In the genomic region with DNA sequence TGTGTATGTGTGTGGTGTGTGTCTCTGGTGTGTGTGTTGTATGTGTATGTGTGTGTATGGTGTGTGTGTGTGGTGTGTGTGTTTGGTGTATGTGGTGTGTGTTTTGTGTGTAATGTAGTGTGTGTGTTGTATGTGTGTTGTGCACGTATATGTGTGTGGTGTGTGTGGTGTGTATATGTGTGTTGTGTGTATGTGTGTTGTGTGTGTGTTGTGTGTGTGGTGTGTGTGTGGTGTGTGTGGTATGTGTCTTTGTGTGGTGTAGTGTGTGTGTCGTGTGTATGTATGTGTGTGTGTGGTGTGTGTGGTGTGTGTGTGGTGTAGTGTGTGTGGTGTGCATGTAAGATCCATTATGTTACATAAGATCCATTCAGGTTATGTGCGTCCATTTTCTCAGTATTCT, we compare ENCODE assay signal across 2 cellular contexts.
A peak's percentile ranks its signal among the peaks of the same experiment; 100 is the strongest.
TF ChIP-seq lines count a peak whose summit lies in the region.

No MANE protein-coding gene starts in this region.

TF ChIP-seq in HepG2, 621 proteins besides CTCF, POLR2A, EP300 and RAD21:
- no peak for TF ChIP-seq ZBTB21 (CRISPR knock-in tag; IDR thresholded peaks at IDR 0.05)
- TF ChIP-seq, protein P1, sequence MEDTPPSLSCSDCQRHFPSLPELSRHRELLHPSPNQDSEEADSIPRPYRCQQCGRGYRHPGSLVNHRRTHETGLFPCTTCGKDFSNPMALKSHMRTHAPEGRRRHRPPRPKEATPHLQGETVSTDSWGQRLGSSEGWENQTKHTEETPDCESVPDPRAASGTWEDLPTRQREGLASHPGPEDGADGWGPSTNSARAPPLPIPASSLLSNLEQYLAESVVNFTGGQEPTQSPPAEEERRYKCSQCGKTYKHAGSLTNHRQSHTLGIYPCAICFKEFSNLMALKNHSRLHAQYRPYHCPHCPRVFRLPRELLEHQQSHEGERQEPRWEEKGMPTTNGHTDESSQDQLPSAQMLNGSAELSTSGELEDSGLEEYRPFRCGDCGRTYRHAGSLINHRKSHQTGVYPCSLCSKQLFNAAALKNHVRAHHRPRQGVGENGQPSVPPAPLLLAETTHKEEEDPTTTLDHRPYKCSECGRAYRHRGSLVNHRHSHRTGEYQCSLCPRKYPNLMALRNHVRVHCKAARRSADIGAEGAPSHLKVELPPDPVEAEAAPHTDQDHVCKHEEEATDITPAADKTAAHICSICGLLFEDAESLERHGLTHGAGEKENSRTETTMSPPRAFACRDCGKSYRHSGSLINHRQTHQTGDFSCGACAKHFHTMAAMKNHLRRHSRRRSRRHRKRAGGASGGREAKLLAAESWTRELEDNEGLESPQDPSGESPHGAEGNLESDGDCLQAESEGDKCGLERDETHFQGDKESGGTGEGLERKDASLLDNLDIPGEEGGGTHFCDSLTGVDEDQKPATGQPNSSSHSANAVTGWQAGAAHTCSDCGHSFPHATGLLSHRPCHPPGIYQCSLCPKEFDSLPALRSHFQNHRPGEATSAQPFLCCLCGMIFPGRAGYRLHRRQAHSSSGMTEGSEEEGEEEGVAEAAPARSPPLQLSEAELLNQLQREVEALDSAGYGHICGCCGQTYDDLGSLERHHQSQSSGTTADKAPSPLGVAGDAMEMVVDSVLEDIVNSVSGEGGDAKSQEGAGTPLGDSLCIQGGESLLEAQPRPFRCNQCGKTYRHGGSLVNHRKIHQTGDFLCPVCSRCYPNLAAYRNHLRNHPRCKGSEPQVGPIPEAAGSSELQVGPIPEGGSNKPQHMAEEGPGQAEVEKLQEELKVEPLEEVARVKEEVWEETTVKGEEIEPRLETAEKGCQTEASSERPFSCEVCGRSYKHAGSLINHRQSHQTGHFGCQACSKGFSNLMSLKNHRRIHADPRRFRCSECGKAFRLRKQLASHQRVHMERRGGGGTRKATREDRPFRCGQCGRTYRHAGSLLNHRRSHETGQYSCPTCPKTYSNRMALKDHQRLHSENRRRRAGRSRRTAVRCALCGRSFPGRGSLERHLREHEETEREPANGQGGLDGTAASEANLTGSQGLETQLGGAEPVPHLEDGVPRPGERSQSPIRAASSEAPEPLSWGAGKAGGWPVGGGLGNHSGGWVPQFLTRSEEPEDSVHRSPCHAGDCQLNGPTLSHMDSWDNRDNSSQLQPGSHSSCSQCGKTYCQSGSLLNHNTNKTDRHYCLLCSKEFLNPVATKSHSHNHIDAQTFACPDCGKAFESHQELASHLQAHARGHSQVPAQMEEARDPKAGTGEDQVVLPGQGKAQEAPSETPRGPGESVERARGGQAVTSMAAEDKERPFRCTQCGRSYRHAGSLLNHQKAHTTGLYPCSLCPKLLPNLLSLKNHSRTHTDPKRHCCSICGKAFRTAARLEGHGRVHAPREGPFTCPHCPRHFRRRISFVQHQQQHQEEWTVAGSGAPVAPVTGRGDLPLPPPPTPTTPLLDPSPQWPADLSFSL (CRISPR knock-in tag; IDR thresholded peaks at IDR 0.05) = peak; percentile 75; the same call in 1 of the 2 replicates
- TF ChIP-seq ZNF883 (CRISPR knock-in tag; IDR thresholded peaks at IDR 0.05; ENCODE audit: not compliant biosample characterization) = no peak
- TF ChIP-seq GATAD1 (CRISPR knock-in tag; IDR thresholded peaks at IDR 0.05) = no peak
- TF ChIP-seq ZNF549 (CRISPR knock-in tag; IDR thresholded peaks at IDR 0.05) = no peak

TF ChIP-seq in K562, 482 proteins besides CTCF, POLR2A, EP300 and RAD21 (continues in another document):
- TF ChIP-seq PCBP2 (IDR thresholded peaks at IDR 0.05; ENCODE audit: low read depth, low read length, poor library complexity, severe bottlenecking) = no peak
- TF ChIP-seq GTF2A2 (tag; IDR thresholded peaks at IDR 0.05) = no peak
- TF ChIP-seq HDAC3 (IDR thresholded peaks at IDR 0.05; ENCODE audit: borderline replicate concordance, partially characterized antibody) = no peak
- no peak for TF ChIP-seq ZNF561 (CRISPR knock-in tag; conservative IDR thresholded peaks at IDR 0.05)
- peak; percentile 50 for TF ChIP-seq CHD4 (IDR thresholded peaks at IDR 0.05; ENCODE audit: insufficient read depth, insufficient replicate concordance, low read depth, low read length, poor library complexity, severe bottlenecking)
- TF ChIP-seq MTF1 (CRISPR knock-in tag; IDR thresholded peaks at IDR 0.05; ENCODE audit: borderline replicate concordance) = no peak
- no peak for TF ChIP-seq SIN3A (IDR thresholded peaks at IDR 0.05; ENCODE audit: borderline replicate concordance in 2 of 2, control insufficient read depth in 1 of 2, low read depth in 2 of 2, low read length in 2 of 2)
- no peak for TF ChIP-seq DPF2 (IDR thresholded peaks at IDR 0.05)
- TF ChIP-seq, protein P2, sequence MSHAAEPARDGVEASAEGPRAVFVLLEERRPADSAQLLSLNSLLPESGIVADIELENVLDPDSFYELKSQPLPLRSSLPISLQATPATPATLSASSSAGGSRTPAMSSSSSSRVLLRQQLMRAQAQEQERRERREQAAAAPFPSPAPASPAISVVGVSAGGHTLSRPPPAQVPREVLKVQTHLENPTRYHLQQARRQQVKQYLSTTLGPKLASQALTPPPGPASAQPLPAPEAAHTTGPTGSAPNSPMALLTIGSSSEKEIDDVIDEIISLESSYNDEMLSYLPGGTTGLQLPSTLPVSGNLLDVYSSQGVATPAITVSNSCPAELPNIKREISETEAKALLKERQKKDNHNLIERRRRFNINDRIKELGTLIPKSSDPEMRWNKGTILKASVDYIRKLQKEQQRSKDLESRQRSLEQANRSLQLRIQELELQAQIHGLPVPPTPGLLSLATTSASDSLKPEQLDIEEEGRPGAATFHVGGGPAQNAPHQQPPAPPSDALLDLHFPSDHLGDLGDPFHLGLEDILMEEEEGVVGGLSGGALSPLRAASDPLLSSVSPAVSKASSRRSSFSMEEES (CRISPR knock-in tag; IDR thresholded peaks at IDR 0.05) = no peak
- TF ChIP-seq LARP7 (IDR thresholded peaks at IDR 0.05) = 0 out of 2 replicates have a peak, but pooled peaks have one; percentile 23
- no peak for TF ChIP-seq THRAP3 (IDR thresholded peaks at IDR 0.05; ENCODE audit: borderline replicate concordance)
- TF ChIP-seq, protein P3, sequence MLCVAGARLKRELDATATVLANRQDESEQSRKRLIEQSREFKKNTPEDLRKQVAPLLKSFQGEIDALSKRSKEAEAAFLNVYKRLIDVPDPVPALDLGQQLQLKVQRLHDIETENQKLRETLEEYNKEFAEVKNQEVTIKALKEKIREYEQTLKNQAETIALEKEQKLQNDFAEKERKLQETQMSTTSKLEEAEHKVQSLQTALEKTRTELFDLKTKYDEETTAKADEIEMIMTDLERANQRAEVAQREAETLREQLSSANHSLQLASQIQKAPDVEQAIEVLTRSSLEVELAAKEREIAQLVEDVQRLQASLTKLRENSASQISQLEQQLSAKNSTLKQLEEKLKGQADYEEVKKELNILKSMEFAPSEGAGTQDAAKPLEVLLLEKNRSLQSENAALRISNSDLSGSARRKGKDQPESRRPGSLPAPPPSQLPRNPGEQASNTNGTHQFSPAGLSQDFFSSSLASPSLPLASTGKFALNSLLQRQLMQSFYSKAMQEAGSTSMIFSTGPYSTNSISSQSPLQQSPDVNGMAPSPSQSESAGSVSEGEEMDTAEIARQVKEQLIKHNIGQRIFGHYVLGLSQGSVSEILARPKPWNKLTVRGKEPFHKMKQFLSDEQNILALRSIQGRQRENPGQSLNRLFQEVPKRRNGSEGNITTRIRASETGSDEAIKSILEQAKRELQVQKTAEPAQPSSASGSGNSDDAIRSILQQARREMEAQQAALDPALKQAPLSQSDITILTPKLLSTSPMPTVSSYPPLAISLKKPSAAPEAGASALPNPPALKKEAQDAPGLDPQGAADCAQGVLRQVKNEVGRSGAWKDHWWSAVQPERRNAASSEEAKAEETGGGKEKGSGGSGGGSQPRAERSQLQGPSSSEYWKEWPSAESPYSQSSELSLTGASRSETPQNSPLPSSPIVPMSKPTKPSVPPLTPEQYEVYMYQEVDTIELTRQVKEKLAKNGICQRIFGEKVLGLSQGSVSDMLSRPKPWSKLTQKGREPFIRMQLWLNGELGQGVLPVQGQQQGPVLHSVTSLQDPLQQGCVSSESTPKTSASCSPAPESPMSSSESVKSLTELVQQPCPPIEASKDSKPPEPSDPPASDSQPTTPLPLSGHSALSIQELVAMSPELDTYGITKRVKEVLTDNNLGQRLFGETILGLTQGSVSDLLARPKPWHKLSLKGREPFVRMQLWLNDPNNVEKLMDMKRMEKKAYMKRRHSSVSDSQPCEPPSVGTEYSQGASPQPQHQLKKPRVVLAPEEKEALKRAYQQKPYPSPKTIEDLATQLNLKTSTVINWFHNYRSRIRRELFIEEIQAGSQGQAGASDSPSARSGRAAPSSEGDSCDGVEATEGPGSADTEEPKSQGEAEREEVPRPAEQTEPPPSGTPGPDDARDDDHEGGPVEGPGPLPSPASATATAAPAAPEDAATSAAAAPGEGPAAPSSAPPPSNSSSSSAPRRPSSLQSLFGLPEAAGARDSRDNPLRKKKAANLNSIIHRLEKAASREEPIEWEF (CRISPR knock-in tag; IDR thresholded peaks at IDR 0.05) = no peak
- no peak for TF ChIP-seq NUFIP1 (IDR thresholded peaks at IDR 0.05; ENCODE audit: partially characterized antibody)
- TF ChIP-seq MEF2D (tag; conservative IDR thresholded peaks at IDR 0.05; ENCODE audit: low read depth) = no peak
- TF ChIP-seq, protein P4, sequence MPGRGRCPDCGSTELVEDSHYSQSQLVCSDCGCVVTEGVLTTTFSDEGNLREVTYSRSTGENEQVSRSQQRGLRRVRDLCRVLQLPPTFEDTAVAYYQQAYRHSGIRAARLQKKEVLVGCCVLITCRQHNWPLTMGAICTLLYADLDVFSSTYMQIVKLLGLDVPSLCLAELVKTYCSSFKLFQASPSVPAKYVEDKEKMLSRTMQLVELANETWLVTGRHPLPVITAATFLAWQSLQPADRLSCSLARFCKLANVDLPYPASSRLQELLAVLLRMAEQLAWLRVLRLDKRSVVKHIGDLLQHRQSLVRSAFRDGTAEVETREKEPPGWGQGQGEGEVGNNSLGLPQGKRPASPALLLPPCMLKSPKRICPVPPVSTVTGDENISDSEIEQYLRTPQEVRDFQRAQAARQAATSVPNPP (IDR thresholded peaks at IDR 0.05; ENCODE audit: borderline replicate concordance, insufficient read depth, insufficient read length) = no peak
- no peak for TF ChIP-seq ZSCAN29 (IDR thresholded peaks at IDR 0.05)
- TF ChIP-seq ZNF12 (CRISPR knock-in tag; IDR thresholded peaks at IDR 0.05) = no peak
- TF ChIP-seq, protein P5, sequence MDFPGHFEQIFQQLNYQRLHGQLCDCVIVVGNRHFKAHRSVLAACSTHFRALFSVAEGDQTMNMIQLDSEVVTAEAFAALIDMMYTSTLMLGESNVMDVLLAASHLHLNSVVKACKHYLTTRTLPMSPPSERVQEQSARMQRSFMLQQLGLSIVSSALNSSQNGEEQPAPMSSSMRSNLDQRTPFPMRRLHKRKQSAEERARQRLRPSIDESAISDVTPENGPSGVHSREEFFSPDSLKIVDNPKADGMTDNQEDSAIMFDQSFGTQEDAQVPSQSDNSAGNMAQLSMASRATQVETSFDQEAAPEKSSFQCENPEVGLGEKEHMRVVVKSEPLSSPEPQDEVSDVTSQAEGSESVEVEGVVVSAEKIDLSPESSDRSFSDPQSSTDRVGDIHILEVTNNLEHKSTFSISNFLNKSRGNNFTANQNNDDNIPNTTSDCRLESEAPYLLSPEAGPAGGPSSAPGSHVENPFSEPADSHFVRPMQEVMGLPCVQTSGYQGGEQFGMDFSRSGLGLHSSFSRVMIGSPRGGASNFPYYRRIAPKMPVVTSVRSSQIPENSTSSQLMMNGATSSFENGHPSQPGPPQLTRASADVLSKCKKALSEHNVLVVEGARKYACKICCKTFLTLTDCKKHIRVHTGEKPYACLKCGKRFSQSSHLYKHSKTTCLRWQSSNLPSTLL (IDR thresholded peaks at IDR 0.05) = 0 out of 2 replicates have a peak, but pooled peaks have one; percentile 20
- no peak for TF ChIP-seq RBM15 (IDR thresholded peaks at IDR 0.05; ENCODE audit: insufficient read depth, low read length)
- TF ChIP-seq, protein P6, sequence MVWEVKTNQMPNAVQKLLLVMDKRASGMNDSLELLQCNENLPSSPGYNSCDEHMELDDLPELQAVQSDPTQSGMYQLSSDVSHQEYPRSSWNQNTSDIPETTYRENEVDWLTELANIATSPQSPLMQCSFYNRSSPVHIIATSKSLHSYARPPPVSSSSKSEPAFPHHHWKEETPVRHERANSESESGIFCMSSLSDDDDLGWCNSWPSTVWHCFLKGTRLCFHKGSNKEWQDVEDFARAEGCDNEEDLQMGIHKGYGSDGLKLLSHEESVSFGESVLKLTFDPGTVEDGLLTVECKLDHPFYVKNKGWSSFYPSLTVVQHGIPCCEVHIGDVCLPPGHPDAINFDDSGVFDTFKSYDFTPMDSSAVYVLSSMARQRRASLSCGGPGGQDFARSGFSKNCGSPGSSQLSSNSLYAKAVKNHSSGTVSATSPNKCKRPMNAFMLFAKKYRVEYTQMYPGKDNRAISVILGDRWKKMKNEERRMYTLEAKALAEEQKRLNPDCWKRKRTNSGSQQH (CRISPR knock-in tag; IDR thresholded peaks at IDR 0.05) = peak; percentile 78; the same call in 1 of the 2 replicates
- no peak for TF ChIP-seq SUPT5H (IDR thresholded peaks at IDR 0.05)
- no peak for TF ChIP-seq ELF2 (CRISPR knock-in tag; IDR thresholded peaks at IDR 0.05)
- TF ChIP-seq ELF4 (CRISPR knock-in tag; IDR thresholded peaks at IDR 0.05) = peak; percentile 63; the same call in 1 of the 2 replicates
- no peak for TF ChIP-seq CC2D1A (IDR thresholded peaks at IDR 0.05)
- no peak for TF ChIP-seq NRF1 (conservative IDR thresholded peaks at IDR 0.05 in 1 of 2, IDR thresholded peaks at IDR 0.05 in 1 of 2)
- TF ChIP-seq ARHGAP35 (IDR thresholded peaks at IDR 0.05; ENCODE audit: partially characterized antibody) = peak; percentile 25
- no peak for TF ChIP-seq FOXM1 (IDR thresholded peaks at IDR 0.05; ENCODE audit: low read depth)
- no peak for TF ChIP-seq FOXM1 (CRISPR knock-in tag; IDR thresholded peaks at IDR 0.05; ENCODE audit: low read depth)
- no peak for TF ChIP-seq ZNF133 (CRISPR knock-in tag; IDR thresholded peaks at IDR 0.05)
- TF ChIP-seq, protein P7, sequence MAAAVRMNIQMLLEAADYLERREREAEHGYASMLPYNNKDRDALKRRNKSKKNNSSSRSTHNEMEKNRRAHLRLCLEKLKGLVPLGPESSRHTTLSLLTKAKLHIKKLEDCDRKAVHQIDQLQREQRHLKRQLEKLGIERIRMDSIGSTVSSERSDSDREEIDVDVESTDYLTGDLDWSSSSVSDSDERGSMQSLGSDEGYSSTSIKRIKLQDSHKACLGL (CRISPR knock-in tag; IDR thresholded peaks at IDR 0.05; ENCODE audit: borderline replicate concordance, poor library complexity, severe bottlenecking) = no peak
- no peak for TF ChIP-seq GABPB1 (CRISPR knock-in tag; IDR thresholded peaks at IDR 0.05)
- no peak for TF ChIP-seq SIN3B (IDR thresholded peaks at IDR 0.05; ENCODE audit: low read depth)
- TF ChIP-seq, protein P8, sequence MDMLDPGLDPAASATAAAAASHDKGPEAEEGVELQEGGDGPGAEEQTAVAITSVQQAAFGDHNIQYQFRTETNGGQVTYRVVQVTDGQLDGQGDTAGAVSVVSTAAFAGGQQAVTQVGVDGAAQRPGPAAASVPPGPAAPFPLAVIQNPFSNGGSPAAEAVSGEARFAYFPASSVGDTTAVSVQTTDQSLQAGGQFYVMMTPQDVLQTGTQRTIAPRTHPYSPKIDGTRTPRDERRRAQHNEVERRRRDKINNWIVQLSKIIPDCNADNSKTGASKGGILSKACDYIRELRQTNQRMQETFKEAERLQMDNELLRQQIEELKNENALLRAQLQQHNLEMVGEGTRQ (CRISPR knock-in tag; IDR thresholded peaks at IDR 0.05) = no peak
- TF ChIP-seq HNRNPLL (IDR thresholded peaks at IDR 0.05; ENCODE audit: low read depth, low read length, poor library complexity, severe bottlenecking) = no peak
- TF ChIP-seq DIDO1 (tag; IDR thresholded peaks at IDR 0.05; ENCODE audit: low read depth) = no peak
- TF ChIP-seq, protein P9, sequence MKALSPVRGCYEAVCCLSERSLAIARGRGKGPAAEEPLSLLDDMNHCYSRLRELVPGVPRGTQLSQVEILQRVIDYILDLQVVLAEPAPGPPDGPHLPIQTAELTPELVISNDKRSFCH (CRISPR knock-in tag; IDR thresholded peaks at IDR 0.05) = no peak
- TF ChIP-seq, protein P9 (tag; IDR thresholded peaks at IDR 0.05) = no peak
